ENCODE assay signal across 8 cellular contexts in the genomic region with DNA sequence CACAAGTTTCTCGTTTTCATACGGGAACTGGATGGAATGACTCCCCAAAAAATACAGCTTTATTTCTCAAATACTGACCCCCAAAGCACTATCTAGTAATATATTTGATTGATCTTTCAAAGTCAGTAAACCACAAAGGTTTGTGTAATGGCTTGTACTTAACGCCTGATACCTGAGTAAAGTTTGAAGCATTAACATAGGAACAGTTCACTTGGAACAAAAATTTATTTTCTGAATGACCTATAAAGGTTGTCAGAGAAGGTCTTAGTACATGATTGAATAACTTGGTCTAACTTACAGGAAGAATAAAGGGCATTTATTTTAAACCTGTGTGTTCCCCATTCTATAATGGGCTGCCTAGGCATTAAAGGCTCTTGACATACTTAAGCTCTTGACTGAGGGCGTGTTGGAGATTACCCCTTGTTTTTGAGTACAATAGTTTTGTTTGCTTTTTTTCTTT. TPM values are rescaled to one million over a fixed set of nuclear protein-coding genes. Genes with fewer than 3 reads are reported as not detected.
DNase-seq lines count a peak whose midpoint lies in the region; ATAC-seq and TF ChIP-seq lines count a peak whose summit lies in the region.

No MANE protein-coding gene starts in this region.

- ATAC-seq in activated naive CD4-positive, alpha-beta T cell treated with anti-CD3 and anti-CD28 coated beads, Interleukin-2, amount 50 U/mL, for 72 hours = no peak
- ATAC-seq in HG03159 (IDR thresholded peaks at IDR 0.05; ENCODE audit: unreplicated experiment) = no peak
- ATAC-seq in HG02623 (IDR thresholded peaks at IDR 0.05; ENCODE audit: unreplicated experiment) = no peak

- no peaks in the 10 kb centered on the region for H3K36me3 ChIP-seq in H7 (replicated peaks; ENCODE audit: control insufficient read depth, insufficient read depth, low read length)

- peak overlapping the region in 1 of 2 donors; percentile 35 for H3K27ac Mint-ChIP-seq in activated naive CD4-positive, alpha-beta T cell treated with anti-CD3 and anti-CD28 coated beads, Interleukin-2, amount 50 U/mL, for 72 hours

- H3K36me3 Mint-ChIP-seq in activated naive CD4-positive, alpha-beta T cell treated with anti-CD3 and anti-CD28 coated beads, Interleukin-2, amount 50 U/mL, for 72 hours = peaks cover 0 to 4% of the 10 kb centered on the region in 2 donors

- DNase-seq in H7 (no peak), SHP77 treated with DMSO at 0.1 percent for 48 hours (lab: John Stamatoyannopoulos, UW) (peak; percentile 41), fibroblast of villous mesenchyme (ENCODE audit: low read depth) (peak; percentile 1), skeletal muscle cell (ENCODE audit: low read depth) (no peak), amygdala (lab: John Stamatoyannopoulos, UW) (no peak)
- DNase-seq in activated naive CD4-positive, alpha-beta T cell treated with anti-CD3 and anti-CD28 coated beads, Interleukin-2, amount 50 U/mL, for 72 hours (ENCODE audit: low spot score in 2 of 2) = no peak

- H3K4me3 ChIP-seq in H7 (ENCODE audit: insufficient read depth, low read depth, low read length) = peak overlapping the region; percentile 65
- peak overlapping the region; percentile 81 for H3K4me3 ChIP-seq in fibroblast of villous mesenchyme (ENCODE audit: low read depth, low read length)
- peak overlapping the region; percentile 99 for H3K4me3 ChIP-seq in skeletal muscle cell (ENCODE audit: low read depth, low read length)

- peaks cover 23% of the 10 kb centered on the region for H3K27me3 ChIP-seq in H7 (ENCODE audit: control insufficient read depth, insufficient read depth, low read length)

- TF ChIP-seq CTCF in fibroblast of villous mesenchyme (IDR thresholded peaks at IDR 0.05; ENCODE audit: insufficient read depth, low read depth, low read length) = no peak

- no peaks in the 10 kb centered on the region for H3K9me3 Mint-ChIP-seq in activated naive CD4-positive, alpha-beta T cell treated with anti-CD3 and anti-CD28 coated beads, Interleukin-2, amount 50 U/mL, for 72 hours

RNA-seq across cellular contexts. Expression of a gene that starts 1.4 kb away (rescaled TPM):
- total RNA-seq in H7 (2014; rRNA removed; shearing (Covaris generic)) = 0.07 and 0.14 TPM in 2 replicates
- 5.8 and 9.9 TPM in 2 replicates for total RNA-seq in fibroblast of villous mesenchyme
- under 1 TPM; 0.16 to 0.48 TPM for total RNA-seq in activated naive CD4-positive, alpha-beta T cell treated with anti-CD3 and anti-CD28 coated beads, Interleukin-2, amount 50 U/mL, for 72 hours

Comparison
In these comparisons a context has a peak if more than half of its experiments do, and no peak if none do; other contexts are left out.
1. DNase-seq: peak in SHP77 treated with DMSO at 0.1 percent for 48 hours (single experiment) and fibroblast of villous mesenchyme (single experiment); none in H7 (single experiment), skeletal muscle cell (single experiment), amygdala (0 of 56) and activated naive CD4-positive, alpha-beta T cell treated with anti-CD3 and anti-CD28 coated beads, Interleukin-2, amount 50 U/mL, for 72 hours (0 of 2).
2. Peak in every context shown above with its lines, with median percentiles within 50 percentile points of each other: H3K4me3 ChIP-seq.